1 cellular context compared by ENCODE assay signal in the genomic region with DNA sequence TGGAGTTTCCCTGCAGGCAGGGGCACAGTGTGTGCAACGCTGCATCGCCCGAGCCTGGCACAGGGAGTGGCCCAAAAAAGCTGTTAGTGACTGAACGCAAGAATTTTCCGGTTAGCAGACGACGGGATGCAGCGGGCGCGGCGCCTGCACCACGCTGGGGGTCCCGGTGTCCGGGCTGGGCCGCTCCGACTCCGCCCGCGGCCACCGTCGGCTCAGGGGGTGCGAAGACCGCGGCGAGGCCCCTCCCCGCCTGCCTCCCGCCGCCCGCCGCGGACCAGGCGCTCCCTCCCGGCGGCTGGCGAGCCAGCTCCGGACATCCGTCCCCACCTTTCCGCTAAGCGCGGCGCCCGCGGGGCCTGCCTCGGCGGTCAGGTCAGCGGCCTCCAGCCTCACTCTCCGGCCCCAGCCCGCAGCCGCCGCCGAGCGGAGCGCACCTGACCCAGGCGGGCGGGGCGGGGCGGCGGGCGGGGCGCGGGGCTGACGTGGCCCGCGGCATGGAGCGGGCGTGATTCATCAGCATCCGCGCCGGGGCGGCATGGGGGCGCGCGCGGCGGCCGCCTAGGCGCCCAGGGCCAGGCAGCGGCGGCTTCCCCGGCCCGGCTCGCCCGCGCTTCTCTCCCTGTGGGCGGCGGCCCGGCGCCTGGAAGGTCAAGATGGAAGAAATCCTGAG.
TF ChIP-seq lines count a peak whose summit lies in the region.

A gene with protein sequence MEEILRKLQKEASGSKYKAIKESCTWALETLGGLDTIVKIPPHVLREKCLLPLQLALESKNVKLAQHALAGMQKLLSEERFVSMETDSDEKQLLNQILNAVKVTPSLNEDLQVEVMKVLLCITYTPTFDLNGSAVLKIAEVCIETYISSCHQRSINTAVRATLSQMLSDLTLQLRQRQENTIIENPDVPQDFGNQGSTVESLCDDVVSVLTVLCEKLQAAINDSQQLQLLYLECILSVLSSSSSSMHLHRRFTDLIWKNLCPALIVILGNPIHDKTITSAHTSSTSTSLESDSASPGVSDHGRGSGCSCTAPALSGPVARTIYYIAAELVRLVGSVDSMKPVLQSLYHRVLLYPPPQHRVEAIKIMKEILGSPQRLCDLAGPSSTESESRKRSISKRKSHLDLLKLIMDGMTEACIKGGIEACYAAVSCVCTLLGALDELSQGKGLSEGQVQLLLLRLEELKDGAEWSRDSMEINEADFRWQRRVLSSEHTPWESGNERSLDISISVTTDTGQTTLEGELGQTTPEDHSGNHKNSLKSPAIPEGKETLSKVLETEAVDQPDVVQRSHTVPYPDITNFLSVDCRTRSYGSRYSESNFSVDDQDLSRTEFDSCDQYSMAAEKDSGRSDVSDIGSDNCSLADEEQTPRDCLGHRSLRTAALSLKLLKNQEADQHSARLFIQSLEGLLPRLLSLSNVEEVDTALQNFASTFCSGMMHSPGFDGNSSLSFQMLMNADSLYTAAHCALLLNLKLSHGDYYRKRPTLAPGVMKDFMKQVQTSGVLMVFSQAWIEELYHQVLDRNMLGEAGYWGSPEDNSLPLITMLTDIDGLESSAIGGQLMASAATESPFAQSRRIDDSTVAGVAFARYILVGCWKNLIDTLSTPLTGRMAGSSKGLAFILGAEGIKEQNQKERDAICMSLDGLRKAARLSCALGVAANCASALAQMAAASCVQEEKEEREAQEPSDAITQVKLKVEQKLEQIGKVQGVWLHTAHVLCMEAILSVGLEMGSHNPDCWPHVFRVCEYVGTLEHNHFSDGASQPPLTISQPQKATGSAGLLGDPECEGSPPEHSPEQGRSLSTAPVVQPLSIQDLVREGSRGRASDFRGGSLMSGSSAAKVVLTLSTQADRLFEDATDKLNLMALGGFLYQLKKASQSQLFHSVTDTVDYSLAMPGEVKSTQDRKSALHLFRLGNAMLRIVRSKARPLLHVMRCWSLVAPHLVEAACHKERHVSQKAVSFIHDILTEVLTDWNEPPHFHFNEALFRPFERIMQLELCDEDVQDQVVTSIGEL (N-terminal part only) (plus strand): TSS at position 506 of the 670 bp plus-strand sequence. CDS start 148 bp downstream, at position 654.

TF ChIP-seq in WTC11, 78 proteins besides CTCF, POLR2A, EP300 and RAD21 (continued from another document and continues in another):
- TF ChIP-seq, protein P1, sequence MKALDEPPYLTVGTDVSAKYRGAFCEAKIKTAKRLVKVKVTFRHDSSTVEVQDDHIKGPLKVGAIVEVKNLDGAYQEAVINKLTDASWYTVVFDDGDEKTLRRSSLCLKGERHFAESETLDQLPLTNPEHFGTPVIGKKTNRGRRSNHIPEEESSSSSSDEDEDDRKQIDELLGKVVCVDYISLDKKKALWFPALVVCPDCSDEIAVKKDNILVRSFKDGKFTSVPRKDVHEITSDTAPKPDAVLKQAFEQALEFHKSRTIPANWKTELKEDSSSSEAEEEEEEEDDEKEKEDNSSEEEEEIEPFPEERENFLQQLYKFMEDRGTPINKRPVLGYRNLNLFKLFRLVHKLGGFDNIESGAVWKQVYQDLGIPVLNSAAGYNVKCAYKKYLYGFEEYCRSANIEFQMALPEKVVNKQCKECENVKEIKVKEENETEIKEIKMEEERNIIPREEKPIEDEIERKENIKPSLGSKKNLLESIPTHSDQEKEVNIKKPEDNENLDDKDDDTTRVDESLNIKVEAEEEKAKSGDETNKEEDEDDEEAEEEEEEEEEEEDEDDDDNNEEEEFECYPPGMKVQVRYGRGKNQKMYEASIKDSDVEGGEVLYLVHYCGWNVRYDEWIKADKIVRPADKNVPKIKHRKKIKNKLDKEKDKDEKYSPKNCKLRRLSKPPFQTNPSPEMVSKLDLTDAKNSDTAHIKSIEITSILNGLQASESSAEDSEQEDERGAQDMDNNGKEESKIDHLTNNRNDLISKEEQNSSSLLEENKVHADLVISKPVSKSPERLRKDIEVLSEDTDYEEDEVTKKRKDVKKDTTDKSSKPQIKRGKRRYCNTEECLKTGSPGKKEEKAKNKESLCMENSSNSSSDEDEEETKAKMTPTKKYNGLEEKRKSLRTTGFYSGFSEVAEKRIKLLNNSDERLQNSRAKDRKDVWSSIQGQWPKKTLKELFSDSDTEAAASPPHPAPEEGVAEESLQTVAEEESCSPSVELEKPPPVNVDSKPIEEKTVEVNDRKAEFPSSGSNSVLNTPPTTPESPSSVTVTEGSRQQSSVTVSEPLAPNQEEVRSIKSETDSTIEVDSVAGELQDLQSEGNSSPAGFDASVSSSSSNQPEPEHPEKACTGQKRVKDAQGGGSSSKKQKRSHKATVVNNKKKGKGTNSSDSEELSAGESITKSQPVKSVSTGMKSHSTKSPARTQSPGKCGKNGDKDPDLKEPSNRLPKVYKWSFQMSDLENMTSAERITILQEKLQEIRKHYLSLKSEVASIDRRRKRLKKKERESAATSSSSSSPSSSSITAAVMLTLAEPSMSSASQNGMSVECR (CRISPR knock-in tag; IDR thresholded peaks at IDR 0.05; ENCODE audit: borderline replicate concordance) = no peak
- TF ChIP-seq NR3C1 (CRISPR knock-in tag; conservative IDR thresholded peaks at IDR 0.05; ENCODE audit: low read depth) (no peak), FOXK1 (CRISPR knock-in tag; IDR thresholded peaks at IDR 0.05) (no peak), CREB1 (CRISPR knock-in tag; IDR thresholded peaks at IDR 0.05) (no peak), MYBL2 (CRISPR knock-in tag; IDR thresholded peaks at IDR 0.05) (no peak), GTF2I (CRISPR knock-in tag; conservative IDR thresholded peaks at IDR 0.05) (no peak), ZNF138 (CRISPR knock-in tag; conservative IDR thresholded peaks at IDR 0.05) (no peak), NR2C2 (CRISPR knock-in tag; IDR thresholded peaks at IDR 0.05) (no peak), GABPB1 (CRISPR knock-in tag; IDR thresholded peaks at IDR 0.05) (peak; percentile 23), TP53 (CRISPR knock-in tag; IDR thresholded peaks at IDR 0.05) (0 out of 2 replicates have a peak, but pooled peaks have one; percentile 60), TEAD1 (CRISPR knock-in tag; IDR thresholded peaks at IDR 0.05) (peak; percentile 50), SMAD3 (CRISPR knock-in tag; IDR thresholded peaks at IDR 0.05; ENCODE audit: borderline replicate concordance) (no peak), JUN (CRISPR knock-in tag; IDR thresholded peaks at IDR 0.05) (no peak), FOXP1 (CRISPR knock-in tag; IDR thresholded peaks at IDR 0.05; ENCODE audit: borderline replicate concordance) (peak; percentile 83), ELF4 (CRISPR knock-in tag; IDR thresholded peaks at IDR 0.05; ENCODE audit: low read depth) (no peak), MXD4 (CRISPR knock-in tag; IDR thresholded peaks at IDR 0.05; ENCODE audit: borderline replicate concordance) (no peak), NFYB (CRISPR knock-in tag; conservative IDR thresholded peaks at IDR 0.05; ENCODE audit: low read depth) (0 out of 2 replicates have a peak, but pooled peaks have one; percentile 21), IRF2 (CRISPR knock-in tag; IDR thresholded peaks at IDR 0.05; ENCODE audit: borderline replicate concordance, low read depth) (no peak), NR1H2 (CRISPR knock-in tag; IDR thresholded peaks at IDR 0.05) (no peak), ZNF423 (CRISPR knock-in tag; IDR thresholded peaks at IDR 0.05) (no peak), NFATC4 (CRISPR knock-in tag; IDR thresholded peaks at IDR 0.05) (no peak), ZBTB21 (CRISPR knock-in tag; IDR thresholded peaks at IDR 0.05; ENCODE audit: borderline replicate concordance) (no peak), OVOL2 (CRISPR knock-in tag; IDR thresholded peaks at IDR 0.05; ENCODE audit: borderline replicate concordance) (no peak), ZNF396 (CRISPR knock-in tag; IDR thresholded peaks at IDR 0.05; ENCODE audit: borderline replicate concordance) (no peak), PRRX2 (CRISPR knock-in tag; IDR thresholded peaks at IDR 0.05) (no peak), EMX1 (CRISPR knock-in tag; IDR thresholded peaks at IDR 0.05) (no peak), ZNF416 (CRISPR knock-in tag; IDR thresholded peaks at IDR 0.05) (no peak), JAZF1 (CRISPR knock-in tag; IDR thresholded peaks at IDR 0.05) (no peak), TEAD4 (CRISPR knock-in tag; IDR thresholded peaks at IDR 0.05) (no peak), NFE2L1 (CRISPR knock-in tag; IDR thresholded peaks at IDR 0.05) (0 out of 2 replicates have a peak, but pooled peaks have one; percentile 41)
- TF ChIP-seq, protein P2, sequence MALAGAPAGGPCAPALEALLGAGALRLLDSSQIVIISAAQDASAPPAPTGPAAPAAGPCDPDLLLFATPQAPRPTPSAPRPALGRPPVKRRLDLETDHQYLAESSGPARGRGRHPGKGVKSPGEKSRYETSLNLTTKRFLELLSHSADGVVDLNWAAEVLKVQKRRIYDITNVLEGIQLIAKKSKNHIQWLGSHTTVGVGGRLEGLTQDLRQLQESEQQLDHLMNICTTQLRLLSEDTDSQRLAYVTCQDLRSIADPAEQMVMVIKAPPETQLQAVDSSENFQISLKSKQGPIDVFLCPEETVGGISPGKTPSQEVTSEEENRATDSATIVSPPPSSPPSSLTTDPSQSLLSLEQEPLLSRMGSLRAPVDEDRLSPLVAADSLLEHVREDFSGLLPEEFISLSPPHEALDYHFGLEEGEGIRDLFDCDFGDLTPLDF (CRISPR knock-in tag; IDR thresholded peaks at IDR 0.05) = no peak
- TF ChIP-seq, protein P3, sequence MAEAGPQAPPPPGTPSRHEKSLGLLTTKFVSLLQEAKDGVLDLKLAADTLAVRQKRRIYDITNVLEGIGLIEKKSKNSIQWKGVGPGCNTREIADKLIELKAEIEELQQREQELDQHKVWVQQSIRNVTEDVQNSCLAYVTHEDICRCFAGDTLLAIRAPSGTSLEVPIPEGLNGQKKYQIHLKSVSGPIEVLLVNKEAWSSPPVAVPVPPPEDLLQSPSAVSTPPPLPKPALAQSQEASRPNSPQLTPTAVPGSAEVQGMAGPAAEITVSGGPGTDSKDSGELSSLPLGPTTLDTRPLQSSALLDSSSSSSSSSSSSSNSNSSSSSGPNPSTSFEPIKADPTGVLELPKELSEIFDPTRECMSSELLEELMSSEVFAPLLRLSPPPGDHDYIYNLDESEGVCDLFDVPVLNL (CRISPR knock-in tag; IDR thresholded peaks at IDR 0.05; ENCODE audit: borderline replicate concordance, low read depth) = no peak
- TF ChIP-seq, protein P4, sequence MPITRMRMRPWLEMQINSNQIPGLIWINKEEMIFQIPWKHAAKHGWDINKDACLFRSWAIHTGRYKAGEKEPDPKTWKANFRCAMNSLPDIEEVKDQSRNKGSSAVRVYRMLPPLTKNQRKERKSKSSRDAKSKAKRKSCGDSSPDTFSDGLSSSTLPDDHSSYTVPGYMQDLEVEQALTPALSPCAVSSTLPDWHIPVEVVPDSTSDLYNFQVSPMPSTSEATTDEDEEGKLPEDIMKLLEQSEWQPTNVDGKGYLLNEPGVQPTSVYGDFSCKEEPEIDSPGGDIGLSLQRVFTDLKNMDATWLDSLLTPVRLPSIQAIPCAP (CRISPR knock-in tag; IDR thresholded peaks at IDR 0.05) = no peak
- TF ChIP-seq, protein P5, sequence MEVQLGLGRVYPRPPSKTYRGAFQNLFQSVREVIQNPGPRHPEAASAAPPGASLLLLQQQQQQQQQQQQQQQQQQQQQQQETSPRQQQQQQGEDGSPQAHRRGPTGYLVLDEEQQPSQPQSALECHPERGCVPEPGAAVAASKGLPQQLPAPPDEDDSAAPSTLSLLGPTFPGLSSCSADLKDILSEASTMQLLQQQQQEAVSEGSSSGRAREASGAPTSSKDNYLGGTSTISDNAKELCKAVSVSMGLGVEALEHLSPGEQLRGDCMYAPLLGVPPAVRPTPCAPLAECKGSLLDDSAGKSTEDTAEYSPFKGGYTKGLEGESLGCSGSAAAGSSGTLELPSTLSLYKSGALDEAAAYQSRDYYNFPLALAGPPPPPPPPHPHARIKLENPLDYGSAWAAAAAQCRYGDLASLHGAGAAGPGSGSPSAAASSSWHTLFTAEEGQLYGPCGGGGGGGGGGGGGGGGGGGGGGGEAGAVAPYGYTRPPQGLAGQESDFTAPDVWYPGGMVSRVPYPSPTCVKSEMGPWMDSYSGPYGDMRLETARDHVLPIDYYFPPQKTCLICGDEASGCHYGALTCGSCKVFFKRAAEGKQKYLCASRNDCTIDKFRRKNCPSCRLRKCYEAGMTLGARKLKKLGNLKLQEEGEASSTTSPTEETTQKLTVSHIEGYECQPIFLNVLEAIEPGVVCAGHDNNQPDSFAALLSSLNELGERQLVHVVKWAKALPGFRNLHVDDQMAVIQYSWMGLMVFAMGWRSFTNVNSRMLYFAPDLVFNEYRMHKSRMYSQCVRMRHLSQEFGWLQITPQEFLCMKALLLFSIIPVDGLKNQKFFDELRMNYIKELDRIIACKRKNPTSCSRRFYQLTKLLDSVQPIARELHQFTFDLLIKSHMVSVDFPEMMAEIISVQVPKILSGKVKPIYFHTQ (CRISPR knock-in tag; IDR thresholded peaks at IDR 0.05) = no peak
- TF ChIP-seq, protein P6, sequence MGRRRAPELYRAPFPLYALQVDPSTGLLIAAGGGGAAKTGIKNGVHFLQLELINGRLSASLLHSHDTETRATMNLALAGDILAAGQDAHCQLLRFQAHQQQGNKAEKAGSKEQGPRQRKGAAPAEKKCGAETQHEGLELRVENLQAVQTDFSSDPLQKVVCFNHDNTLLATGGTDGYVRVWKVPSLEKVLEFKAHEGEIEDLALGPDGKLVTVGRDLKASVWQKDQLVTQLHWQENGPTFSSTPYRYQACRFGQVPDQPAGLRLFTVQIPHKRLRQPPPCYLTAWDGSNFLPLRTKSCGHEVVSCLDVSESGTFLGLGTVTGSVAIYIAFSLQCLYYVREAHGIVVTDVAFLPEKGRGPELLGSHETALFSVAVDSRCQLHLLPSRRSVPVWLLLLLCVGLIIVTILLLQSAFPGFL (CRISPR knock-in tag; IDR thresholded peaks at IDR 0.05; ENCODE audit: borderline replicate concordance) = no peak
- TF ChIP-seq, protein P7, sequence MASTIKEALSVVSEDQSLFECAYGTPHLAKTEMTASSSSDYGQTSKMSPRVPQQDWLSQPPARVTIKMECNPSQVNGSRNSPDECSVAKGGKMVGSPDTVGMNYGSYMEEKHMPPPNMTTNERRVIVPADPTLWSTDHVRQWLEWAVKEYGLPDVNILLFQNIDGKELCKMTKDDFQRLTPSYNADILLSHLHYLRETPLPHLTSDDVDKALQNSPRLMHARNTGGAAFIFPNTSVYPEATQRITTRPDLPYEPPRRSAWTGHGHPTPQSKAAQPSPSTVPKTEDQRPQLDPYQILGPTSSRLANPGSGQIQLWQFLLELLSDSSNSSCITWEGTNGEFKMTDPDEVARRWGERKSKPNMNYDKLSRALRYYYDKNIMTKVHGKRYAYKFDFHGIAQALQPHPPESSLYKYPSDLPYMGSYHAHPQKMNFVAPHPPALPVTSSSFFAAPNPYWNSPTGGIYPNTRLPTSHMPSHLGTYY (CRISPR knock-in tag; IDR thresholded peaks at IDR 0.05) = no peak
- TF ChIP-seq, protein P8, sequence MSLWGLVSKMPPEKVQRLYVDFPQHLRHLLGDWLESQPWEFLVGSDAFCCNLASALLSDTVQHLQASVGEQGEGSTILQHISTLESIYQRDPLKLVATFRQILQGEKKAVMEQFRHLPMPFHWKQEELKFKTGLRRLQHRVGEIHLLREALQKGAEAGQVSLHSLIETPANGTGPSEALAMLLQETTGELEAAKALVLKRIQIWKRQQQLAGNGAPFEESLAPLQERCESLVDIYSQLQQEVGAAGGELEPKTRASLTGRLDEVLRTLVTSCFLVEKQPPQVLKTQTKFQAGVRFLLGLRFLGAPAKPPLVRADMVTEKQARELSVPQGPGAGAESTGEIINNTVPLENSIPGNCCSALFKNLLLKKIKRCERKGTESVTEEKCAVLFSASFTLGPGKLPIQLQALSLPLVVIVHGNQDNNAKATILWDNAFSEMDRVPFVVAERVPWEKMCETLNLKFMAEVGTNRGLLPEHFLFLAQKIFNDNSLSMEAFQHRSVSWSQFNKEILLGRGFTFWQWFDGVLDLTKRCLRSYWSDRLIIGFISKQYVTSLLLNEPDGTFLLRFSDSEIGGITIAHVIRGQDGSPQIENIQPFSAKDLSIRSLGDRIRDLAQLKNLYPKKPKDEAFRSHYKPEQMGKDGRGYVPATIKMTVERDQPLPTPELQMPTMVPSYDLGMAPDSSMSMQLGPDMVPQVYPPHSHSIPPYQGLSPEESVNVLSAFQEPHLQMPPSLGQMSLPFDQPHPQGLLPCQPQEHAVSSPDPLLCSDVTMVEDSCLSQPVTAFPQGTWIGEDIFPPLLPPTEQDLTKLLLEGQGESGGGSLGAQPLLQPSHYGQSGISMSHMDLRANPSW (CRISPR knock-in tag; conservative IDR thresholded peaks at IDR 0.05; ENCODE audit: low read depth) = no peak
